7 cellular contexts compared by ENCODE assay signal in genomic region chr3:187747506-187747905, GRCh38. TPM values are rescaled to one million over a fixed set of nuclear protein-coding genes. Genes with fewer than 3 reads are reported as not detected.
DNase-seq lines count a peak whose midpoint lies in the region; ATAC-seq and TF ChIP-seq lines count a peak whose summit lies in the region.

No MANE protein-coding gene starts in this region.

- no peaks in the 10 kb centered on the region for H3K9me3 ChIP-seq in KOPT-K1 (ENCODE audit: insufficient read depth, low read length, poor library complexity, severe bottlenecking)
- H3K9me3 ChIP-seq in right lobe of liver, result no peaks in the 10 kb centered on the region

- peaks cover 0 to 36% (median 9%) of the 10 kb centered on the region in 4 donors for H3K4me1 ChIP-seq in right lobe of liver

- no peaks in the 10 kb centered on the region for H3K9me3 Mint-ChIP-seq in activated T-helper 1 cell treated with anti-CD3 and anti-CD28 coated beads, Interleukin-12 subunit alpha, Interleukin-12 subunit beta, Interleukin-2, Interleukin-4 antibody, amounts not matched to agents 30 ng/mL and 10 ng/mL and 1 ng/mL, durations not matched to agents 14 hours and 24 hours and 36 hours
- no peaks in the 10 kb centered on the region for H3K9me3 Mint-ChIP-seq in stimulated activated effector memory CD8-positive, alpha-beta T cell treated with anti-CD3 and anti-CD28 coated beads, Interleukin-12 subunit alpha, Interleukin-12 subunit beta, amount 100 ng/mL, for 72 hours

- no peak for DNase-seq in activated T-helper 1 cell treated with anti-CD3 and anti-CD28 coated beads, Interleukin-12 subunit alpha, Interleukin-12 subunit beta, Interleukin-2, Interleukin-4 antibody, amounts not matched to agents 30 ng/mL and 10 ng/mL and 1 ng/mL, durations not matched to agents 14 hours and 24 hours and 36 hours (ENCODE audit: low spot score)
- DNase-seq in right lobe of liver (no peak), NCI-H1105 treated with DMSO at 0.1 percent for 48 hours (lab: John Stamatoyannopoulos, UW) (no peak)
- no peak for DNase-seq in stimulated activated effector memory CD8-positive, alpha-beta T cell treated with anti-CD3 and anti-CD28 coated beads, Interleukin-12 subunit alpha, Interleukin-12 subunit beta, amount 100 ng/mL, for 72 hours (ENCODE audit: low spot score in 2 of 2)
- DNase-seq in stimulated activated CD4-positive, alpha-beta T cell treated with anti-CD3 and anti-CD28 coated beads, Interleukin-15, amount 100 ng/mL, for 24 hours, result no peak

- no peak for TF ChIP-seq POLR2A in right lobe of liver (IDR thresholded peaks at IDR 0.05)

- intact Hi-C loops in activated T-helper 1 cell treated with anti-CD3 and anti-CD28 coated beads, Interleukin-12 subunit alpha, Interleukin-12 subunit beta, Interleukin-2, Interleukin-4 antibody, amounts not matched to agents 30 ng/mL and 10 ng/mL and 1 ng/mL, durations not matched to agents 14 hours and 24 hours and 36 hours (cut with micrococcal nuclease), result loop anchor here (1.0 to 5.0 kb wide), 4 partner anchors 23 to 314 kb away; no protein-coding TSS in a partner anchor
- intact Hi-C loops in right lobe of liver (cut with DNase I), result loop anchor here in 1 of 2 donors (10.0 kb wide), 2 partner anchors 1197 to 1407 kb away; no protein-coding TSS in a partner anchor

- peak overlapping the region in 1 of 3 donors; percentile 67 for H3K4me3 ChIP-seq in right lobe of liver

- H3K4me3 Mint-ChIP-seq in activated T-helper 1 cell treated with anti-CD3 and anti-CD28 coated beads, Interleukin-12 subunit alpha, Interleukin-12 subunit beta, Interleukin-2, Interleukin-4 antibody, amounts not matched to agents 30 ng/mL and 10 ng/mL and 1 ng/mL, durations not matched to agents 14 hours and 24 hours and 36 hours, result peak overlapping the region; percentile 96
- peak overlapping the region; percentile 100 for H3K4me3 Mint-ChIP-seq in stimulated activated effector memory CD8-positive, alpha-beta T cell treated with anti-CD3 and anti-CD28 coated beads, Interleukin-12 subunit alpha, Interleukin-12 subunit beta, amount 100 ng/mL, for 72 hours

- no peak for TF ChIP-seq CTCF in right lobe of liver (IDR thresholded peaks at IDR 0.05)

- H3K27ac Mint-ChIP-seq in activated T-helper 1 cell treated with anti-CD3 and anti-CD28 coated beads, Interleukin-12 subunit alpha, Interleukin-12 subunit beta, Interleukin-2, Interleukin-4 antibody, amounts not matched to agents 30 ng/mL and 10 ng/mL and 1 ng/mL, durations not matched to agents 14 hours and 24 hours and 36 hours, result peak overlapping the region; percentile 98
- H3K27ac Mint-ChIP-seq in stimulated activated effector memory CD8-positive, alpha-beta T cell treated with anti-CD3 and anti-CD28 coated beads, Interleukin-12 subunit alpha, Interleukin-12 subunit beta, amount 100 ng/mL, for 72 hours, result peak overlapping the region; percentile 100

- peak overlapping the region; percentile 99 for H3K27ac ChIP-seq in KOPT-K1 (ENCODE audit: low read depth, low read length, poor library complexity, severe bottlenecking)
- H3K27ac ChIP-seq in right lobe of liver, result peak overlapping the region; percentile 99 to 100 (median 99)

- H3K36me3 ChIP-seq in KOPT-K1 (ENCODE audit: insufficient read depth, low read length) (no peaks in the 10 kb centered on the region), right lobe of liver (no peaks in the 10 kb centered on the region)

- ATAC-seq in right lobe of liver (no peak), GM21447 (IDR thresholded peaks at IDR 0.05; ENCODE audit: unreplicated experiment) (no peak)
- no peak for ATAC-seq in stimulated activated effector memory CD8-positive, alpha-beta T cell treated with anti-CD3 and anti-CD28 coated beads, Interleukin-12 subunit alpha, Interleukin-12 subunit beta, amount 100 ng/mL, for 72 hours

- peaks cover 11% of the 10 kb centered on the region for H3K36me3 Mint-ChIP-seq in activated T-helper 1 cell treated with anti-CD3 and anti-CD28 coated beads, Interleukin-12 subunit alpha, Interleukin-12 subunit beta, Interleukin-2, Interleukin-4 antibody, amounts not matched to agents 30 ng/mL and 10 ng/mL and 1 ng/mL, durations not matched to agents 14 hours and 24 hours and 36 hours (ENCODE audit: low read depth)
- peaks cover 45% of the 10 kb centered on the region for H3K36me3 Mint-ChIP-seq in stimulated activated effector memory CD8-positive, alpha-beta T cell treated with anti-CD3 and anti-CD28 coated beads, Interleukin-12 subunit alpha, Interleukin-12 subunit beta, amount 100 ng/mL, for 72 hours

- 33% methylated on average over 5 of the region's 5 CpGs for WGBS in right lobe of liver (ENCODE audit: insufficient coverage, low coverage, low lambda C conversion rate, missing lambda C conversion rate)

- no peaks in the 10 kb centered on the region for H3K27me3 Mint-ChIP-seq in activated T-helper 1 cell treated with anti-CD3 and anti-CD28 coated beads, Interleukin-12 subunit alpha, Interleukin-12 subunit beta, Interleukin-2, Interleukin-4 antibody, amounts not matched to agents 30 ng/mL and 10 ng/mL and 1 ng/mL, durations not matched to agents 14 hours and 24 hours and 36 hours (ENCODE audit: insufficient read depth)

- no peaks in the 10 kb centered on the region for H3K27me3 ChIP-seq in right lobe of liver

- H3K4me1 Mint-ChIP-seq in activated T-helper 1 cell treated with anti-CD3 and anti-CD28 coated beads, Interleukin-12 subunit alpha, Interleukin-12 subunit beta, Interleukin-2, Interleukin-4 antibody, amounts not matched to agents 30 ng/mL and 10 ng/mL and 1 ng/mL, durations not matched to agents 14 hours and 24 hours and 36 hours (ENCODE audit: low read depth), result peaks cover 68% of the 10 kb centered on the region
- H3K4me1 Mint-ChIP-seq in stimulated activated effector memory CD8-positive, alpha-beta T cell treated with anti-CD3 and anti-CD28 coated beads, Interleukin-12 subunit alpha, Interleukin-12 subunit beta, amount 100 ng/mL, for 72 hours, result peaks cover 36% of the 10 kb centered on the region

RNA-seq across cellular contexts. Expression of gene BCL6, which starts 2.2 kb away (rescaled TPM):
- total RNA-seq in activated T-helper 1 cell treated with anti-CD3 and anti-CD28 coated beads, Interleukin-12 subunit alpha, Interleukin-12 subunit beta, Interleukin-2, Interleukin-4 antibody, amounts not matched to agents 30 ng/mL and 10 ng/mL and 1 ng/mL, durations not matched to agents 14 hours and 24 hours and 36 hours, result 38.8 and 42.1 TPM in 2 replicates
- total RNA-seq in right lobe of liver, result 10 to 100 TPM; 29.1 to 67.5 (median 41.8) TPM

RNA-seq across cellular contexts. Expression of gene RTP2, which starts 45.1 kb away (rescaled TPM):
- not detected in 2 replicates for total RNA-seq in activated T-helper 1 cell treated with anti-CD3 and anti-CD28 coated beads, Interleukin-12 subunit alpha, Interleukin-12 subunit beta, Interleukin-2, Interleukin-4 antibody, amounts not matched to agents 30 ng/mL and 10 ng/mL and 1 ng/mL, durations not matched to agents 14 hours and 24 hours and 36 hours
- total RNA-seq in right lobe of liver, result not detected
